ENCODE assay signal across 1 cellular context in the genomic region with DNA sequence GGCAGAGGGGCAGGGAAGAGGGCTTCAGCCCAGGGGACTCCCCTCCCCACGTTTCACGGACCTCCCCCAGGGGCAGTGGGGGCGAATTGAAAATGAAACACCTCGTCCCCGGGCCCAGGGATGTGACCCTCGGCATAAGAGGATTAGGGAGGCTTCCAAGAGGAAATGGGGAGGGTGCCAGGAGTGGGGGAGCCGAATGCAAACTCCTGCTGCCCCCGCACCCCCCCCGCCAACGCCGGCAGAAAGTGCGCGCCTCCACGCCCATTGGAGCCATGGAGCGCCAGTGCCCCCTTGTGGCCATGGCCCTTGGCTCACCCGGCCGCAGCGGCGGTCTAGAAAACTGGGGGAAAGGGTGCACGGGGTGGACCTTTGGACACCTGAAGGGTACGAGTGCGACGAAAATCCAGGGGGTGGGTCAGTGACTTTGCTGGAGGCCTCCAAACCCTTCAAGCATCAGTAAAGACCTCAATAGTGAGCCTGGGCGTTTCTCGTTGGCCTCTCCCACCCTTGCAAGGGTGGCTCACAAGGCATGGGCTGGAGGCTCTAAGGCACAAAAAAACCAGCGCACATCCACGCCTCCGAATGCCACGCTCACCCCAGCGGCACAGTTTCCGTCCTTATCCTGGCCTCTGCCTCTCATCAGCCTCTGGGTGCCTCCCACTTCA.
TF ChIP-seq lines count a peak whose summit lies in the region.

No MANE protein-coding gene starts in this region.

TF ChIP-seq in IMR-90, 13 proteins besides CTCF, POLR2A, EP300 and RAD21 (continued from another document):
- TF ChIP-seq, protein P1, sequence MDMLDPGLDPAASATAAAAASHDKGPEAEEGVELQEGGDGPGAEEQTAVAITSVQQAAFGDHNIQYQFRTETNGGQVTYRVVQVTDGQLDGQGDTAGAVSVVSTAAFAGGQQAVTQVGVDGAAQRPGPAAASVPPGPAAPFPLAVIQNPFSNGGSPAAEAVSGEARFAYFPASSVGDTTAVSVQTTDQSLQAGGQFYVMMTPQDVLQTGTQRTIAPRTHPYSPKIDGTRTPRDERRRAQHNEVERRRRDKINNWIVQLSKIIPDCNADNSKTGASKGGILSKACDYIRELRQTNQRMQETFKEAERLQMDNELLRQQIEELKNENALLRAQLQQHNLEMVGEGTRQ (IDR thresholded peaks at IDR 0.05; ENCODE audit: low read depth, low read length): no peak
- TF ChIP-seq BHLHE40 (IDR thresholded peaks at IDR 0.05; ENCODE audit: low read depth, low read length): no peak
